ENCODE assay signal across 10 cellular contexts in the genomic region with DNA sequence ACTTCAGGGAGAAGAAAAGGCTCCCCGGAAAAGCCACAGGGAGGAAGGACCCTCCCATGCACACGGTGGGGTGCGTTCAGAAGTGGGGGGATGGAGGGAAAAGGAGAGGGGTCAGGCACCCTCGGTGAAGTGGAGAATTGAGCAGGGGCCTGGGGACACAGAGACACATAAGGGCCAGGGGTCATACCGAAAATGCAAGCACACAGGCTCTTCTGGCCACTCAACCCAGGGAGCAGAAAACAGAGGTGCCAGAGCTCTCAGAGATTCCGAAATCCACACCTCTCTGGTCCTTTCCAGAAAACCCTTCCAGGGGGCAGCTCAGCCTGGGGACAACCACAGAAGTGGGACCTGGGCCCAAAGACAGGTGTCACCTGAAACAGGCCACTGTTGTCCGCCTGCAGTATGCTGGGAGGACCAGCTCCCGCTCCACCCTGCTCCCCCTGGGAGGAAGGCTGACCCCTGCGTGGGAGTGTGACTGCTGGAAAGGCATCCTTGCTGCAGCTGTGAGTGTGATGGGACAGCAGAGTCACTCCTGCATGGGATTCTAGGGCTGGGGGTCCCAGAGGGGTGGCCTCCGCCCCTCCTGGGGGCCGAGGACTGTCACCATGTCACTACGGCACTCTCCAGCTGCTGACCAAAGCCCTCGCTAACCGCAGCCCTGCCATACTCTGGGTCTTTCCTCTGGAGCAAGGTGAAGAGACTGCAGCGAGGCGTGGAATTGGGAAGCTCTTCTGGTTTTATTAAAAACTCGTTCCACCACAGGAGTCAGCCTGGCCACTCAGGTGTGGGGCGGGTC.
DNase-seq lines count a peak whose midpoint lies in the region; ATAC-seq and TF ChIP-seq lines count a peak whose summit lies in the region.
"Had no signal": no experiment of that assay in that cellular context is flagged by ENCODE, and none has a peak within 500 bp of the region (broad histone marks: within the 10 kb centered on the region; RNA-seq: fewer than 3 reads in every experiment).

No MANE protein-coding gene starts in this region.

- ATAC-seq in stimulated activated naive CD8-positive, alpha-beta T cell treated with anti-CD3 and anti-CD28 coated beads, Interleukin-15, Interleukin-2, amounts not matched to agents 100 U/mL and 50 U/mL, for 24 hours = no peak
- ATAC-seq in HG03469 (IDR thresholded peaks at IDR 0.05; ENCODE audit: unreplicated experiment) = no peak

- H3K4me1 Mint-ChIP-seq in stimulated activated naive CD8-positive, alpha-beta T cell treated with anti-CD3 and anti-CD28 coated beads, Interleukin-15, Interleukin-2, amounts not matched to agents 100 ng/mL and 50 ng/mL, for 24 hours (ENCODE audit: low read depth) = peaks cover 19% of the 10 kb centered on the region
- H3K4me1 Mint-ChIP-seq in endothelial cell (ENCODE audit: unreplicated experiment) (peaks cover 21% of the 10 kb centered on the region), nephron (peaks cover 53% of the 10 kb centered on the region)

- no peak for TF ChIP-seq CTCF in endothelial cell (IDR thresholded peaks at IDR 0.05; ENCODE audit: unreplicated experiment)
- no peak for TF ChIP-seq CTCF in nephron (IDR thresholded peaks at IDR 0.05; ENCODE audit: unreplicated experiment in 3 of 3)

- H3K27me3 Mint-ChIP-seq in stimulated activated naive CD8-positive, alpha-beta T cell treated with anti-CD3 and anti-CD28 coated beads, Interleukin-15, Interleukin-2, amounts not matched to agents 100 ng/mL and 50 ng/mL, for 24 hours = no peaks in the 10 kb centered on the region
- H3K27me3 Mint-ChIP-seq in endothelial cell (ENCODE audit: unreplicated experiment) (peaks cover 17% of the 10 kb centered on the region), nephron (ENCODE audit: low read depth) (no peaks in the 10 kb centered on the region)

- DNase-seq in stimulated activated naive CD8-positive, alpha-beta T cell treated with anti-CD3 and anti-CD28 coated beads, Interleukin-15, Interleukin-2, amounts not matched to agents 100 U/mL and 50 U/mL, for 24 hours = no peak
- DNase-seq in endothelial cell (ENCODE audit: low spot score) (peak; percentile 8), Kasumi-1 (lab: John Stamatoyannopoulos, UW) (no peak)
- no peak for DNase-seq in stimulated activated CD4-positive, alpha-beta T cell treated with anti-CD3 and anti-CD28 coated beads, Interleukin-4, amount 100 ng/mL, for 1 hour
- no peak for DNase-seq in stimulated activated CD4-positive, alpha-beta T cell treated with anti-CD3 and anti-CD28 coated beads, Interleukin-15, amount 100 ng/mL, for 24 hours
- DNase-seq: DND-41, RPMI8226 had no signal

- peak overlapping the region; percentile 26 for H3K4me3 Mint-ChIP-seq in stimulated activated naive CD8-positive, alpha-beta T cell treated with anti-CD3 and anti-CD28 coated beads, Interleukin-15, Interleukin-2, amounts not matched to agents 100 ng/mL and 50 ng/mL, for 24 hours
- peak overlapping the region; percentile 71 for H3K4me3 Mint-ChIP-seq in endothelial cell (ENCODE audit: unreplicated experiment)
- peak overlapping the region; percentile 75 to 79 (median 79) for H3K4me3 Mint-ChIP-seq in nephron

- H3K36me3 Mint-ChIP-seq in stimulated activated naive CD8-positive, alpha-beta T cell treated with anti-CD3 and anti-CD28 coated beads, Interleukin-15, Interleukin-2, amounts not matched to agents 100 ng/mL and 50 ng/mL, for 24 hours (ENCODE audit: low read depth) = peaks cover 19% of the 10 kb centered on the region
- peaks cover 14% of the 10 kb centered on the region for H3K36me3 Mint-ChIP-seq in endothelial cell (ENCODE audit: low read depth, unreplicated experiment)
- H3K36me3 Mint-ChIP-seq in nephron (ENCODE audit: low read depth) = peaks cover 18% of the 10 kb centered on the region

- no peaks in the 10 kb centered on the region for H3K9me3 Mint-ChIP-seq in stimulated activated naive CD8-positive, alpha-beta T cell treated with anti-CD3 and anti-CD28 coated beads, Interleukin-15, Interleukin-2, amounts not matched to agents 100 ng/mL and 50 ng/mL, for 24 hours
- H3K9me3 Mint-ChIP-seq in endothelial cell (ENCODE audit: unreplicated experiment) (no peaks in the 10 kb centered on the region), nephron (no peaks in the 10 kb centered on the region)

- H3K27ac Mint-ChIP-seq in stimulated activated naive CD8-positive, alpha-beta T cell treated with anti-CD3 and anti-CD28 coated beads, Interleukin-15, Interleukin-2, amounts not matched to agents 100 ng/mL and 50 ng/mL, for 24 hours = peak overlapping the region; percentile 21
- peak overlapping the region; percentile 92 for H3K27ac Mint-ChIP-seq in endothelial cell (ENCODE audit: unreplicated experiment)
- H3K27ac Mint-ChIP-seq in nephron = peak overlapping the region; percentile 97 to 99 (median 98)

Comparison
In these comparisons a context has a peak if more than half of its experiments do, and no peak if none do; other contexts are left out.
1. H3K27ac Mint-ChIP-seq: peak in every context shown above with its lines; median percentile 98 in nephron; 92 in endothelial cell; 21 in stimulated activated naive CD8-positive, alpha-beta T cell treated with anti-CD3 and anti-CD28 coated beads, Interleukin-15, Interleukin-2, amounts not matched to agents 100 ng/mL and 50 ng/mL, for 24 hours.
2. H3K4me3 Mint-ChIP-seq: peak in every context shown above with its lines; median percentile 79 in nephron; 71 in endothelial cell; 26 in stimulated activated naive CD8-positive, alpha-beta T cell treated with anti-CD3 and anti-CD28 coated beads, Interleukin-15, Interleukin-2, amounts not matched to agents 100 ng/mL and 50 ng/mL, for 24 hours.